Comparison of ENCODE assay signal across 8 cellular contexts in the genomic region with DNA sequence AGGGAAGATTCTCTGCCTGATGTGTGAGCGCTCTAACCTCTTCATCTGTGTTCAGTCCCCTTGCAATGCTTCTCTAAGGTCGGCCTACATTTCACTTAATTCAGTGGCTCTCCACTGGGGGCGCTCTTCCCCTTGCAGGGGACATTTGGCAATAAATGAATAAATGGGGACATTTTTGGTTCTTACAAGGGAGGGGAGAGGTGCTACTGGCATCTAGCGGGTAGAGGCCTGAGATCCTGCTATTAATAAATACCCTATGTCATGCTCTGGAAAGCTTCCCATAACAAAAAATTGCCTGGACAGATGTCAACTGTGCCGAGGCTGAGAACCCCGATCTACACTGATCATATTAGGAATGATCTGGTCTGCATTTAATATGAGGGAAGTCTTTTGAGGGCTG. TPM values are rescaled to one million over a fixed set of nuclear protein-coding genes. Genes with fewer than 3 reads are reported as not detected.
DNase-seq lines count a peak whose midpoint lies in the region; ATAC-seq, FAIRE-seq and TF ChIP-seq lines count a peak whose summit lies in the region.

No MANE protein-coding gene starts in this region.

- H3K4me1 ChIP-seq in CD8-positive, alpha-beta T cell (ENCODE audit: insufficient read depth, low read length): no peaks in the 10 kb centered on the region

- no peaks in the 10 kb centered on the region for H3K36me3 ChIP-seq in CD8-positive, alpha-beta T cell (ENCODE audit: insufficient read depth, low read length)

- CTCF ChIA-PET in CD8-positive, alpha-beta T cell (lab: Charles Lee): interaction anchor here (1.0 to 2.3 kb wide), 5 partner anchors 10 to 163 kb away, joined by 3 to 12 read pairs (median 4); no protein-coding TSS in a partner anchor

- H3K27me3 ChIP-seq in CD8-positive, alpha-beta T cell (ENCODE audit: insufficient read depth, low read length): no peaks in the 10 kb centered on the region

- intact Hi-C loops in CD8-positive, alpha-beta T cell (cut with DNase I, micrococcal nuclease): loop anchor here (1.0 kb wide), 1 partner anchor 163 kb away; no protein-coding TSS in a partner anchor

- H3K9me3 ChIP-seq in CD8-positive, alpha-beta T cell (ENCODE audit: low read length): no peaks in the 10 kb centered on the region

- DNase-seq in CD8-positive, alpha-beta T cell: peak; percentile 17 to 69 (median 52)
- DNase-seq in HPDE6-E6E7 (ENCODE audit: extremely low spot score) (peak; percentile 41), RCC 7860 (ENCODE audit: low spot score) (peak; percentile 35), glutamatergic neuron (peak; percentile 76), renal cortical epithelial cell (ENCODE audit: low read depth) (peak; percentile 50), ureter (ENCODE audit: low spot score) (no peak)
- peak; percentile 28 for DNase-seq in activated T-helper 9 cell treated with anti-CD3 and anti-CD28 coated beads, Interleukin-2, amount 50 U/mL, for 16 hours (ENCODE audit: low read depth)

- no peak overlapping the region for H3K27ac Mint-ChIP-seq in CD8-positive, alpha-beta T cell
- H3K27ac Mint-ChIP-seq in glutamatergic neuron (ENCODE audit: unreplicated experiment): no peak overlapping the region

- H3K4me1 Mint-ChIP-seq in CD8-positive, alpha-beta T cell (ENCODE audit: low read depth): no peaks in the 10 kb centered on the region
- no peaks in the 10 kb centered on the region for H3K4me1 Mint-ChIP-seq in glutamatergic neuron (ENCODE audit: low read depth, unreplicated experiment)

- POLR2A ChIA-PET in CD8-positive, alpha-beta T cell (lab: Charles Lee): no interaction called here

- ATAC-seq in CD8-positive, alpha-beta T cell: peak; percentile 40
- ATAC-seq in HG02759 (IDR thresholded peaks at IDR 0.05; ENCODE audit: unreplicated experiment): no peak

- TF ChIP-seq CTCF in CD8-positive, alpha-beta T cell (IDR thresholded peaks at IDR 0.05): peak; percentile 84
- TF ChIP-seq CTCF in glutamatergic neuron (IDR thresholded peaks at IDR 0.05; ENCODE audit: partially characterized antibody, unreplicated experiment): peak; percentile 95

- H3K4me3 ChIP-seq in CD8-positive, alpha-beta T cell (ENCODE audit: low read depth, low read length): no peak overlapping the region

- no peak for FAIRE-seq in RCC 7860 (lab: Jason Lieb, UNC)

- H3K36me3 Mint-ChIP-seq in CD8-positive, alpha-beta T cell: no peaks in the 10 kb centered on the region
- H3K36me3 Mint-ChIP-seq in glutamatergic neuron (ENCODE audit: unreplicated experiment): no peaks in the 10 kb centered on the region

- no peak overlapping the region for H3K27ac ChIP-seq in CD8-positive, alpha-beta T cell (ENCODE audit: low read depth, low read length)

- H3K4me3 Mint-ChIP-seq in CD8-positive, alpha-beta T cell: no peak overlapping the region
- no peak overlapping the region for H3K4me3 Mint-ChIP-seq in glutamatergic neuron (ENCODE audit: unreplicated experiment)

- peaks cover 7% of the 10 kb centered on the region for H3K27me3 Mint-ChIP-seq in CD8-positive, alpha-beta T cell (ENCODE audit: low read depth)
- peaks cover 5% of the 10 kb centered on the region for H3K27me3 Mint-ChIP-seq in glutamatergic neuron (ENCODE audit: unreplicated experiment)

- H3K9me3 Mint-ChIP-seq in CD8-positive, alpha-beta T cell: no peaks in the 10 kb centered on the region
- H3K9me3 Mint-ChIP-seq in glutamatergic neuron (ENCODE audit: unreplicated experiment): no peaks in the 10 kb centered on the region

RNA-seq across cellular contexts. Expression of a gene that starts 25.9 kb away (rescaled TPM):
- total RNA-seq in CD8-positive, alpha-beta T cell: 10 to 100 TPM; 23.3 to 24.4 TPM
- total RNA-seq in glutamatergic neuron (ENCODE audit: unreplicated experiment): 74.1 TPM
- 39.9 and 99.0 TPM in 2 replicates for total RNA-seq in renal cortical epithelial cell
- 65.3 TPM for total RNA-seq in ureter

RNA-seq across cellular contexts. Expression of a gene that starts 57.7 kb away (rescaled TPM):
- total RNA-seq in CD8-positive, alpha-beta T cell: 10 to 100 TPM; 43.9 to 46.5 TPM
- 77.2 TPM for total RNA-seq in glutamatergic neuron (ENCODE audit: unreplicated experiment)
- total RNA-seq in renal cortical epithelial cell: 56.4 and 79.3 TPM in 2 replicates
- 88.1 TPM for total RNA-seq in ureter
